In genomic region chr17:4064366-4064765, GRCh38 we compare ENCODE assay signal across 22 cellular contexts.
"Had no signal": no experiment of that assay in that cellular context is flagged by ENCODE, and none has a peak within 500 bp of the region (broad histone marks: within the 10 kb centered on the region; RNA-seq: fewer than 3 reads in every experiment).

No MANE protein-coding gene starts in this region.

- H3K27ac ChIP-seq: VCaP had no signal

- ATAC-seq: activated CD4-positive, alpha-beta T cell treated with anti-CD3 and anti-CD28 coated beads for 36 hours; activated CD8-positive, alpha-beta T cell treated with anti-CD3 and anti-CD28 coated beads for 36 hours; activated T-cell treated with anti-CD3 and anti-CD28 coated beads, Interleukin-2, amount 50 U/mL, for 72 hours; T-cell had no signal

- DNase-seq: activated CD4-positive, alpha-beta T cell treated with anti-CD3 and anti-CD28 coated beads for 36 hours; activated CD4-positive, CD25-positive, alpha-beta regulatory T cell; activated CD8-positive, alpha-beta memory T cell treated with anti-CD3 and anti-CD28 coated beads, Interleukin-2, amount 50 U/mL, for 4 hours; activated CD8-positive, alpha-beta T cell treated with anti-CD3 and anti-CD28 coated beads for 36 hours; activated gamma-delta T cell treated with Interleukin-2 at 50 U/mL for 16 hours; activated naive CD4-positive, alpha-beta T cell treated with anti-CD3 and anti-CD28 coated beads, Interleukin-2, amount 10 ng/mL, durations not matched to agents 7 days and 5 days; activated naive CD8-positive, alpha-beta T cell treated with anti-CD3 and anti-CD28 coated beads for 36 hours; activated T-cell treated with anti-CD3 and anti-CD28 coated beads, Interleukin-2, amount 50 U/mL, for 72 hours; anterior cingulate cortex; IMR-90; Kasumi-1; KBM-7; NCI-H1105 treated with DMSO at 0.1 percent for 48 hours; NCI-H1436 treated with DMSO at 0.1 percent for 48 hours; NCI-H187; NCI-H2081; NCI-H510A treated with DMSO at 0.1 percent for 48 hours; NCI-H748 treated with DMSO at 0.1 percent for 48 hours; T-cell; T-helper 2 cell; T1000 had no signal
